1 cellular context compared by ENCODE assay signal in the genomic region with DNA sequence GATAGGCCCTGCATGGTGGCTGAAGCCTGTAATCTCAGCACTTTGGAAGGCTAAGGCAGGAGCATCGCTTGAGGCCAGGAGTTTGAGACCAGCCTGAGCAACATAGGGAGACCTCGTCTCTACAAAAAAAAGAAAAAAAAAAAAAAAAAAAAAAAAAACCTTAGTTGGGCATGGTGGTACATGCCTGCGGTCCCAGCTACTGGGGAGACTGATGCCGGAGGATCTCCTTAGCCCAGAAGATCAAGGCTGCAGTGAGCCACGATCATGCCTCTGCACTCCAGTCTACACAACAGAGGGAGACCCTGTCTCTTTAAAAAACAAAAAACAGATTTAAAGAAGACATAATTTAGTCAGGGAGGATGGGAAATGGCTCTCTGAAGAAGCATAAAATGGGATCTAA.
TF ChIP-seq lines count a peak whose summit lies in the region.

No MANE protein-coding gene starts in this region.

TF ChIP-seq in GM23338, 12 proteins besides CTCF, POLR2A, EP300 and RAD21 (continued from another document):
- TF ChIP-seq EZH2 (IDR thresholded peaks at IDR 0.05; ENCODE audit: low read depth, unreplicated experiment) (no peak), JUNB (IDR thresholded peaks at IDR 0.05; ENCODE audit: unreplicated experiment) (no peak), ZNF114 (CRISPR knock-in tag; IDR thresholded peaks at IDR 0.05) (no peak), ZNF462 (CRISPR knock-in tag; IDR thresholded peaks at IDR 0.05) (no peak)
